In genomic region chr5:172606156-172606785, GRCh38 we compare ENCODE assay signal across 1 cellular context.
TF ChIP-seq lines count a peak whose summit lies in the region.

No MANE protein-coding gene starts in this region.

TF ChIP-seq in GM23338, 12 proteins besides CTCF, POLR2A, EP300 and RAD21 (continued from another document):
- TF ChIP-seq REST (IDR thresholded peaks at IDR 0.05; ENCODE audit: unreplicated experiment) (no peak), CREB1 (CRISPR knock-in tag; IDR thresholded peaks at IDR 0.05; ENCODE audit: low read depth) (no peak), ZNF331 (CRISPR knock-in tag; IDR thresholded peaks at IDR 0.05; ENCODE audit: low read depth) (no peak), JUNB (IDR thresholded peaks at IDR 0.05; ENCODE audit: unreplicated experiment) (no peak), NANOG (IDR thresholded peaks at IDR 0.05; ENCODE audit: borderline replicate concordance) (no peak), ZNF462 (CRISPR knock-in tag; IDR thresholded peaks at IDR 0.05) (no peak)
